ENCODE assay signal across 9 cellular contexts in genomic region chr15:79310612-79310984, GRCh38. TPM values are rescaled to one million over a fixed set of nuclear protein-coding genes. Genes with fewer than 3 reads are reported as not detected.
DNase-seq lines count a peak whose midpoint lies in the region; ATAC-seq lines count a peak whose summit lies in the region.
"Had no signal": no experiment of that assay in that cellular context is flagged by ENCODE, and none has a peak within 500 bp of the region (broad histone marks: within the 10 kb centered on the region; RNA-seq: fewer than 3 reads in every experiment).

No MANE protein-coding gene starts in this region.

- H3K27me3 Mint-ChIP-seq in stimulated activated naive CD8-positive, alpha-beta T cell treated with anti-CD3 and anti-CD28 coated beads, Interleukin-15, Interleukin-2, amounts not matched to agents 100 ng/mL and 50 ng/mL, for 24 hours: peaks cover 18% of the 10 kb centered on the region

- H3K4me3 Mint-ChIP-seq in stimulated activated naive CD8-positive, alpha-beta T cell treated with anti-CD3 and anti-CD28 coated beads, Interleukin-15, Interleukin-2, amounts not matched to agents 100 ng/mL and 50 ng/mL, for 24 hours: peak overlapping the region; percentile 93

- in situ Hi-C loops in KBM-7 (cut with MboI; ENCODE audit: low pct_unique_long_range_greater_than_20kb, low sequenced_read_pairs): no loop called here

- peaks cover 25 to 29% of the 10 kb centered on the region in 2 donors for H3K36me3 Mint-ChIP-seq in activated naive CD4-positive, alpha-beta T cell treated with anti-CD3 and anti-CD28 coated beads, Interleukin-2, amount 50 U/mL, for 72 hours
- H3K36me3 Mint-ChIP-seq in stimulated activated naive CD8-positive, alpha-beta T cell treated with anti-CD3 and anti-CD28 coated beads, Interleukin-15, Interleukin-2, amounts not matched to agents 100 ng/mL and 50 ng/mL, for 24 hours (ENCODE audit: low read depth): peaks cover 34% of the 10 kb centered on the region

- no peaks in the 10 kb centered on the region for H3K9me2 ChIP-seq in Karpas-422 (replicated peaks; ENCODE audit: insufficient read depth, low read length)

- peak overlapping the region; percentile 99 for H2AFZ ChIP-seq in Karpas-422 (ENCODE audit: low read length)

- H3K9ac ChIP-seq in Karpas-422 (ENCODE audit: low read length): peak overlapping the region; percentile 99

- H4K20me1 ChIP-seq in Karpas-422 (ENCODE audit: insufficient read depth, low read depth, low read length): peaks cover 13% of the 10 kb centered on the region; the same call in 1 of the 2 replicates

- ATAC-seq in GM21619 (IDR thresholded peaks at IDR 0.05; ENCODE audit: unreplicated experiment): peak; percentile 25
- peak; percentile 44 to 70 for ATAC-seq in activated naive CD4-positive, alpha-beta T cell treated with anti-CD3 and anti-CD28 coated beads, Interleukin-2, amount 50 U/mL, for 72 hours

- H3K79me2 ChIP-seq in Karpas-422 (ENCODE audit: low read length): peaks cover 40% of the 10 kb centered on the region

- no peak overlapping the region for H3K27ac ChIP-seq in Karpas-422 (ENCODE audit: low read length)

- H3K36me3 ChIP-seq in Karpas-422 (ENCODE audit: insufficient read depth, low read length): peaks cover 21% of the 10 kb centered on the region

- H3K4me3 ChIP-seq in Karpas-422 (ENCODE audit: low read length): peak overlapping the region; percentile 95
- peak overlapping the region; percentile 81 for H3K4me3 ChIP-seq in iPS-18c (ENCODE audit: insufficient read depth, low read depth, low read length)

- no peaks in the 10 kb centered on the region for H3K9me3 ChIP-seq in Karpas-422 (ENCODE audit: low read length)
- H3K9me3 ChIP-seq in iPS-18c (ENCODE audit: control insufficient read depth, insufficient read depth, low read length): no peaks in the 10 kb centered on the region

- peak overlapping the region; percentile 36 to 88 for H3K27ac Mint-ChIP-seq in activated naive CD4-positive, alpha-beta T cell treated with anti-CD3 and anti-CD28 coated beads, Interleukin-2, amount 50 U/mL, for 72 hours
- peak overlapping the region; percentile 74 for H3K27ac Mint-ChIP-seq in stimulated activated naive CD8-positive, alpha-beta T cell treated with anti-CD3 and anti-CD28 coated beads, Interleukin-15, Interleukin-2, amounts not matched to agents 100 ng/mL and 50 ng/mL, for 24 hours

- peak overlapping the region; percentile 81 for H3K4me2 ChIP-seq in Karpas-422 (ENCODE audit: low read depth, low read length, poor library complexity, severe bottlenecking)

- peaks cover 58% of the 10 kb centered on the region for H3K4me1 ChIP-seq in Karpas-422 (ENCODE audit: low read length)

- no peaks in the 10 kb centered on the region for H3K9me3 Mint-ChIP-seq in activated naive CD4-positive, alpha-beta T cell treated with anti-CD3 and anti-CD28 coated beads, Interleukin-2, amount 50 U/mL, for 72 hours
- no peaks in the 10 kb centered on the region for H3K9me3 Mint-ChIP-seq in stimulated activated naive CD8-positive, alpha-beta T cell treated with anti-CD3 and anti-CD28 coated beads, Interleukin-15, Interleukin-2, amounts not matched to agents 100 ng/mL and 50 ng/mL, for 24 hours

- peaks cover 63% of the 10 kb centered on the region for H3K4me1 Mint-ChIP-seq in stimulated activated naive CD8-positive, alpha-beta T cell treated with anti-CD3 and anti-CD28 coated beads, Interleukin-15, Interleukin-2, amounts not matched to agents 100 ng/mL and 50 ng/mL, for 24 hours (ENCODE audit: low read depth)

- DNase-seq in DMS53 treated with DMSO at 0.1 percent for 48 hours (lab: John Stamatoyannopoulos, UW; ENCODE audit: unreplicated experiment) (peak; percentile 34), Karpas-422 (peak; percentile 84), KBM-7 (no peak), NCI-H1092 treated with DMSO at 0.1 percent for 48 hours (lab: John Stamatoyannopoulos, UW) (no peak)
- no peak for DNase-seq in activated naive CD4-positive, alpha-beta T cell treated with anti-CD3 and anti-CD28 coated beads, Interleukin-2, amount 50 U/mL, for 72 hours (ENCODE audit: low spot score in 2 of 2)

- H3K27me3 ChIP-seq in Karpas-422 (ENCODE audit: low read length): no peaks in the 10 kb centered on the region

RNA-seq across cellular contexts. Expression of gene TMED3, which starts 0.3 kb away (rescaled TPM):
- 67.3 and 103 TPM in 2 replicates for total RNA-seq in Karpas-422 (2014; rRNA removed; shearing (Covaris generic); ENCODE audit: low replicate concordance)
- 10 to 100 TPM; 37.9 to 40.9 TPM for total RNA-seq in activated naive CD4-positive, alpha-beta T cell treated with anti-CD3 and anti-CD28 coated beads, Interleukin-2, amount 50 U/mL, for 72 hours

RNA-seq across cellular contexts. Expression of gene ANKRD34C, which starts 28.1 kb away (rescaled TPM):
- total RNA-seq in Karpas-422 (2014; rRNA removed; shearing (Covaris generic); ENCODE audit: low replicate concordance): 0.93 TPM in 1 of 2 replicates, not detected in the other
- not detected for total RNA-seq in activated naive CD4-positive, alpha-beta T cell treated with anti-CD3 and anti-CD28 coated beads, Interleukin-2, amount 50 U/mL, for 72 hours
- total RNA-seq: activated CD8-positive, alpha-beta memory T cell treated with anti-CD3 and anti-CD28 coated beads for 36 hours had no signal

Comparison
In these comparisons a context has a peak if more than half of its experiments do, and no peak if none do; other contexts are left out.
1. DNase-seq: peak in DMS53 treated with DMSO at 0.1 percent for 48 hours (single experiment) and Karpas-422 (single experiment); none in activated naive CD4-positive, alpha-beta T cell treated with anti-CD3 and anti-CD28 coated beads, Interleukin-2, amount 50 U/mL, for 72 hours (0 of 2), KBM-7 (single experiment) and NCI-H1092 treated with DMSO at 0.1 percent for 48 hours (single experiment).